In the genomic region with DNA sequence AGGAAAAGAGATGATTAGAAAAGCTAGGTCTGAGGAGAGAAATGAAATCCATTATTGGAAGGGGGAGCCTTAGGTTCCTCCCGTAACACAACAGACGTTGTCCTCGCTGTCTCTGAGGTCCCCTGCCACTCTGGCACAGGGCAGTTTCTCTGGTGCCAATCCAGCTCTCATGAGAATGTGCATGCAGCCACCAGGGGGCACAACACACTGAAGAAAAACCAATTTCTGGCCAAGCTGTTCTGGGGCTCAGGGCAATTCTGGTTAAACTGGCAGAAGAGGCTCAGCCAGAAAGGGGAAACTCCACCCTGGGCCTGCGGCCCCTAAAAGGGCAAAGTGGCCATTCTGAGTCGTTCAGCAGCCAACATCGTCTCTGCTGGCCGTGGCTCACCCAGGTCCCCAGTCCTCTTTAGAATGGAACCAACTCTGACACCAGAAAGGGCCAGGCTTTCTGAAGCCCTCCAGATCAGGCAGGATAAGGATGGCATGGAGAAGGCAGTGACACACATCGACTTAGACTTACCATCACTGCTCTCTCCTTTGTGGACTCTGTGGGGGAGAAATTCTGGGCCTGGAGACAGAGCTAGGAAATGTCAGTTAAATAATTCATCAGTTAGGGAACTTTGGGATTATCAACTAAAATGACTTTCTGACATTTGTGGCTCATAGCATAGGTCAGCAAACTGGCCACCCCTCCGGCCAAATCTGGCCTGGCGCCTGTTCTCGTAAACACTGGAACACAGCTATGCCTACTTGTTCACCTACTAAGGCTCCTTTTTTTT, we compare ENCODE assay signal across 8 cellular contexts. TPM values are rescaled to one million over a fixed set of nuclear protein-coding genes. Genes with fewer than 3 reads are reported as not detected.
DNase-seq lines count a peak whose midpoint lies in the region; ATAC-seq and TF ChIP-seq lines count a peak whose summit lies in the region.

No MANE protein-coding gene starts in this region.

- H3K36me3 ChIP-seq in neuronal stem cell (replicated peaks in 1 of 2; ENCODE audit: control insufficient read depth in 2 of 2, insufficient read depth in 2 of 2, low read length in 2 of 2): peaks cover 15 to 91% of the 10 kb centered on the region in 2 donors
- H3K36me3 ChIP-seq in stomach smooth muscle (ENCODE audit: control insufficient read depth in 2 of 2, insufficient read depth in 2 of 2, low read length in 2 of 2): peaks cover 9 to 32% of the 10 kb centered on the region in 2 donors

- H3K9me3 ChIP-seq in neuronal stem cell (replicated peaks in 1 of 2; ENCODE audit: control insufficient read depth in 2 of 2, insufficient read depth in 1 of 2, low read depth in 1 of 2, low read length in 2 of 2) (no peaks in the 10 kb centered on the region), stomach smooth muscle (ENCODE audit: control insufficient read depth in 2 of 2, low read length in 2 of 2) (no peaks in the 10 kb centered on the region)

- H3K14ac ChIP-seq in neuronal stem cell (ENCODE audit: low read length): no peak overlapping the region

- no peak overlapping the region for H4K8ac ChIP-seq in neuronal stem cell (ENCODE audit: low read depth, low read length)

- peak; percentile 84 for TF ChIP-seq CTCF in RWPE1 (conservative IDR thresholded peaks at IDR 0.05; ENCODE audit: low read depth)
- TF ChIP-seq CTCF in fibroblast of villous mesenchyme (IDR thresholded peaks at IDR 0.05; ENCODE audit: insufficient read depth, low read depth, low read length): peak; percentile 80

- no peak overlapping the region for H3K4ac ChIP-seq in neuronal stem cell (ENCODE audit: low read length)

- no peak overlapping the region for H3K23ac ChIP-seq in neuronal stem cell (ENCODE audit: low read depth, low read length, poor library complexity)

- H2AK5ac ChIP-seq in neuronal stem cell (ENCODE audit: low read depth, low read length): no peak overlapping the region

- H3K79me1 ChIP-seq in neuronal stem cell (ENCODE audit: low read depth, low read length): no peaks in the 10 kb centered on the region

- ATAC-seq in GM21786 (IDR thresholded peaks at IDR 0.05; ENCODE audit: unreplicated experiment): peak; percentile 81

- no peak overlapping the region for H2BK12ac ChIP-seq in neuronal stem cell (ENCODE audit: low read length)

- H4K91ac ChIP-seq in neuronal stem cell (ENCODE audit: low read depth, low read length, poor library complexity): no peak overlapping the region

- H2BK5ac ChIP-seq in neuronal stem cell (ENCODE audit: low read length): no peak overlapping the region

- H2BK120ac ChIP-seq in neuronal stem cell (ENCODE audit: low read depth, low read length): no peak overlapping the region

- CTCF ChIA-PET in RWPE1 (lab: Yijun Ruan, JAX): interaction anchor here (0.5 to 2.7 kb wide), 17 partner anchors 8 to 381 kb away, joined by 3 to 20 read pairs (median 4); a partner anchor contains a TSS

- H3K18ac ChIP-seq in neuronal stem cell (ENCODE audit: low read length): no peak overlapping the region

- H3K9ac ChIP-seq in neuronal stem cell (ENCODE audit: low read depth, low read length, poor library complexity) (no peak overlapping the region), stomach smooth muscle (ENCODE audit: low read length in 2 of 2) (no peak overlapping the region)

- no CpG with 5 or more reads among the region's 11 CpGs for WGBS in neuronal stem cell (ENCODE audit: extremely low coverage in 2 of 2, insufficient read length in 2 of 2, insufficient replicate concordance in 1 of 2), 2 donors

- H3K27ac ChIP-seq in RWPE1 (no peak overlapping the region), neuronal stem cell (replicated peaks; ENCODE audit: low read length) (no peak overlapping the region), stomach smooth muscle (ENCODE audit: low read length) (peak overlapping the region; percentile 58)

- H3K27me3 ChIP-seq in neuronal stem cell (ENCODE audit: control insufficient read depth in 3 of 3, insufficient read depth in 3 of 3, low read depth in 1 of 3, low read length in 3 of 3): no peaks in the 10 kb centered on the region
- H3K27me3 ChIP-seq in stomach smooth muscle (ENCODE audit: control insufficient read depth in 1 of 2, insufficient read depth in 2 of 2, low read length in 2 of 2): no peaks in the 10 kb centered on the region

- no peak overlapping the region for H2BK15ac ChIP-seq in neuronal stem cell (ENCODE audit: low read length)

- H3K4me3 ChIP-seq in fibroblast of villous mesenchyme (ENCODE audit: low read depth, low read length) (no peak overlapping the region), neuronal stem cell (ENCODE audit: low read length in 2 of 2) (no peak overlapping the region), stomach smooth muscle (ENCODE audit: low read length in 2 of 2) (peak overlapping the region in 1 of 2 donors; percentile 15)

- H3K4me1 ChIP-seq in neuronal stem cell (ENCODE audit: control insufficient read depth in 2 of 2, insufficient read depth in 1 of 2, low read depth in 1 of 2, low read length in 2 of 2) (no peaks in the 10 kb centered on the region), stomach smooth muscle (ENCODE audit: control insufficient read depth, insufficient read depth, low read length) (peaks cover 27% of the 10 kb centered on the region)

- peak; percentile 51 for DNase-seq in Daoy (ENCODE audit: low read depth)
- DNase-seq in LHCN-M2 (ENCODE audit: low read depth): peak; percentile 63
- peak; percentile 53 for DNase-seq in RWPE1 (ENCODE audit: low spot score)
- DNase-seq in activated T-helper 9 cell treated with anti-CD3 and anti-CD28 coated beads, Interleukin-2, amount 50 U/mL, for 16 hours (ENCODE audit: low read depth): peak; percentile 55
- peak; percentile 76 for DNase-seq in fibroblast of villous mesenchyme (ENCODE audit: low read depth)
- peak; percentile 46 for DNase-seq in neuronal stem cell (ENCODE audit: low spot score)

- no peak overlapping the region for H3K4me2 ChIP-seq in neuronal stem cell (ENCODE audit: insufficient read depth, low read length, poor library complexity, severe bottlenecking)

- POLR2A ChIA-PET in RWPE1 (lab: Yijun Ruan, JAX; ENCODE audit: low non-redundant PET): no interaction called here

- no peak overlapping the region for H2AFZ ChIP-seq in neuronal stem cell (ENCODE audit: low read length)

RNA-seq across cellular contexts. Expression of a gene that starts 58.5 kb away (rescaled TPM):
- total RNA-seq in Daoy (2014; rRNA removed; shearing (Covaris generic)): 54.3 and 54.7 TPM in 2 replicates
- total RNA-seq in LHCN-M2 (2014; rRNA removed) (58.0 and 65.3 TPM in 2 replicates), fibroblast of villous mesenchyme (71.8 and 86.4 TPM in 2 replicates)
- polyA plus RNA-seq in LHCN-M2 (2012): 32.4 TPM
- polyA plus RNA-seq in neuronal stem cell (2013, experiment 1 of 2): 61.8 TPM
- 60.8 TPM for polyA plus RNA-seq in neuronal stem cell (2013, experiment 2 of 2)
